ENCODE assay signal across 8 cellular contexts in the genomic region with DNA sequence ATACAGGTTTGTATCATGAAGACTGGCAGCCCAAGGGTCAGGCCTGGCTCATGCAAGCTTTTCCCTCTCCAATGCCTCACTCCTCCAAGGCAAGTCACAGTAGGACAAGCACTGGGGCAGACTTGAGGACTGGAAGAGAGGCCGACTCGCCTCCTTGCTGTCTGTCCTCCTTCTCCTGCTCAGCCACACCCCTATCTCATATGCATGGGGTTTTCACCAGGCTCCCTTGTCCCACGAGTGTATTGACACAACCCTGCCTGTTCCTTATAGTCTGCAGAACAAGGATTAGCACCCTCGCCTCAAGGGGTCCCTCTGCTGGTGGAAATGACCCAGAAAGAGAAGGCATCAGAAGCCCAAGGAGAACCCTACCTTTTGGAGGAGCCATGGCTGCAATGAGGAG.
DNase-seq lines count a peak whose midpoint lies in the region; ATAC-seq, FAIRE-seq and TF ChIP-seq lines count a peak whose summit lies in the region.

No MANE protein-coding gene starts in this region.

- no peaks in the 10 kb centered on the region for H3K79me1 ChIP-seq in H1 (ENCODE audit: low read depth, low read length)

- no peak overlapping the region for H3K9ac ChIP-seq in H1 (replicated peaks in 1 of 4; ENCODE audit: extremely low read depth in 1 of 4, low read depth in 3 of 4, low read length in 3 of 4)
- no peak overlapping the region for H3K9ac ChIP-seq in colonic mucosa (ENCODE audit: low read depth in 2 of 2, low read length in 2 of 2)

- 0 out of 2 replicates have a peak overlapping the region, but pooled peaks have one; percentile 32 for H2BK12ac ChIP-seq in H1 (ENCODE audit: low read depth, low read length)

- H2BK120ac ChIP-seq in H1 (replicated peaks; ENCODE audit: low read depth, low read length) = no peak overlapping the region

- 0 out of 4 replicates have a peak, but pooled peaks cover 4 to 5% of the 10 kb centered on the region in 2 experiments for H3K9me3 ChIP-seq in H1 (ENCODE audit: insufficient read depth in 2 of 2, low read depth in 1 of 2, low read length in 1 of 2)
- H3K9me3 ChIP-seq in upper lobe of right lung = no peaks in the 10 kb centered on the region
- H3K9me3 ChIP-seq in colonic mucosa = no peaks in the 10 kb centered on the region

- H2BK5ac ChIP-seq in H1 (ENCODE audit: low read depth, low read length) = no peak overlapping the region

- TF ChIP-seq EP300 in H1 (IDR thresholded peaks at IDR 0.05; ENCODE audit: borderline replicate concordance in 1 of 2, low read depth in 2 of 2, low read length in 2 of 2) = no peak

- H3K14ac ChIP-seq in H1 (ENCODE audit: insufficient read length) = no peak overlapping the region

- no peak overlapping the region for H4K5ac ChIP-seq in H1 (ENCODE audit: insufficient read length, low read depth, low read length)

- no peaks in the 10 kb centered on the region for H3K23me2 ChIP-seq in H1 (ENCODE audit: low read depth, low read length)

- no peak overlapping the region for H2BK20ac ChIP-seq in H1 (ENCODE audit: low read length)

- DNase-seq in stimulated activated CD4-positive, alpha-beta T cell treated with anti-CD3 and anti-CD28 coated beads, Interleukin-15, amount 100 ng/mL, for 24 hours = peak; percentile 21
- no peak for DNase-seq in stimulated activated CD4-positive, alpha-beta T cell treated with anti-CD3 and anti-CD28 coated beads, Interleukin-4, amount 100 ng/mL, for 24 hours
- DNase-seq in NCI-H2107 (lab: John Stamatoyannopoulos, UW) (peak; percentile 23), H1 (ENCODE audit: low read depth in 1 of 2, low spot score in 2 of 2) (peak in 1 of 2 experiments; percentile 85), upper lobe of right lung (no peak), OCI-M2 (lab: John Stamatoyannopoulos, UW; ENCODE audit: unreplicated experiment) (no peak), colonic mucosa (no peak)

- peak overlapping the region; percentile 54 for H4K8ac ChIP-seq in H1 (ENCODE audit: extremely low read depth, insufficient read depth, low read length)

- H3K4me1 ChIP-seq in H1 (replicated peaks in 1 of 4; ENCODE audit: control insufficient read depth in 3 of 4, insufficient read depth in 4 of 4, low read length in 3 of 4) (peaks cover 4 to 12% (median 8%) of the 10 kb centered on the region in 4 experiments; a peak in 6 of 7 replicates), upper lobe of right lung (no peaks in the 10 kb centered on the region), colonic mucosa (no peaks in the 10 kb centered on the region)

- H4K91ac ChIP-seq in H1 (replicated peaks; ENCODE audit: insufficient read length, low read length) = no peak overlapping the region

- no peak overlapping the region for H3K4ac ChIP-seq in H1 (replicated peaks; ENCODE audit: insufficient read length, low read depth, low read length)

- no peak overlapping the region for H3K23ac ChIP-seq in H1 (ENCODE audit: insufficient read length)

- H3K79me2 ChIP-seq in H1 (ENCODE audit: control insufficient read depth in 1 of 2, insufficient read depth in 2 of 2, low read length in 2 of 2) = no peaks in the 10 kb centered on the region

- H4K20me1 ChIP-seq in H1 (replicated peaks in 1 of 2; ENCODE audit: control insufficient read depth in 1 of 2, insufficient read depth in 2 of 2, low read length in 2 of 2) = peaks cover 0 to 1% of the 10 kb centered on the region in 2 experiments

- no peak for TF ChIP-seq POLR2A in H1 (IDR thresholded peaks at IDR 0.05; ENCODE audit: control extremely low read depth in 1 of 2, low read depth in 2 of 2, low read length in 2 of 2)

- no peak overlapping the region for H2BK15ac ChIP-seq in H1 (ENCODE audit: low read length)

- H3K4me3 ChIP-seq in H1 (ENCODE audit: extremely low read depth in 1 of 4, insufficient read depth in 2 of 4, low read depth in 3 of 4, low read length in 4 of 4) = no peak overlapping the region
- H3K4me3 ChIP-seq in upper lobe of right lung = no peak overlapping the region
- no peak overlapping the region for H3K4me3 ChIP-seq in colonic mucosa

- FAIRE-seq in H1 (lab: Jason Lieb, UNC) = peak; percentile 70

- ATAC-seq in upper lobe of right lung = peak; percentile 81
- ATAC-seq in HG03521 (IDR thresholded peaks at IDR 0.05; ENCODE audit: unreplicated experiment) = no peak

- H3K36me3 ChIP-seq in H1 (ENCODE audit: control insufficient read depth in 2 of 4, insufficient read depth in 4 of 4, low read length in 3 of 4) (no peaks in the 10 kb centered on the region), upper lobe of right lung (no peaks in the 10 kb centered on the region), colonic mucosa (no peaks in the 10 kb centered on the region)

- TF ChIP-seq CTCF in H1 (IDR thresholded peaks at IDR 0.05; ENCODE audit: control extremely low read depth in 1 of 3, insufficient read depth in 1 of 3, low read depth in 1 of 3, low read length in 3 of 3) (peak; percentile 52 to 74 (median 61)), upper lobe of right lung (IDR thresholded peaks at IDR 0.05) (peak; percentile 45), colonic mucosa (IDR thresholded peaks at IDR 0.05) (no peak)

- peak overlapping the region in 1 of 2 experiments; percentile 44; a peak in 1 of 4 replicates for H3K4me2 ChIP-seq in H1 (ENCODE audit: insufficient read depth in 1 of 2, low read depth in 2 of 2, low read length in 2 of 2)

- no peak overlapping the region for H3K27ac ChIP-seq in H1 (ENCODE audit: low read depth, low read length)
- H3K27ac ChIP-seq in upper lobe of right lung = no peak overlapping the region
- H3K27ac ChIP-seq in colonic mucosa = no peak overlapping the region

- H3K18ac ChIP-seq in H1 (ENCODE audit: extremely low read depth, low read length) = no peak overlapping the region; the same call in 1 of the 2 replicates

- H3K27me3 ChIP-seq in H1 (replicated peaks in 1 of 4; ENCODE audit: control insufficient read depth in 3 of 4, extremely low read depth in 1 of 4, insufficient read depth in 3 of 4, low read length in 3 of 4) (peaks cover 14 to 29% (median 24%) of the 10 kb centered on the region in 4 experiments), upper lobe of right lung (no peaks in the 10 kb centered on the region), colonic mucosa (no peaks in the 10 kb centered on the region)

- no peak overlapping the region for H2AK5ac ChIP-seq in H1 (ENCODE audit: low read depth, low read length)

- H2AFZ ChIP-seq in H1 (ENCODE audit: low read length) = no peak overlapping the region

- intact Hi-C loops in upper lobe of right lung (cut with DNase I) (no loop called here), colonic mucosa (cut with DNase I) (no loop called here)

- TF ChIP-seq RAD21 in H1 (IDR thresholded peaks at IDR 0.05 in 1 of 2, conservative IDR thresholded peaks at IDR 0.05 in 1 of 2; ENCODE audit: low read depth in 2 of 2, low read length in 2 of 2) = peak; percentile 76 to 83

- no peak overlapping the region for H3K56ac ChIP-seq in H1 (replicated peaks; ENCODE audit: insufficient read length, low read depth, low read length)

- CTCF ChIA-PET in H1 (lab: Charles Lee; ENCODE audit: partially characterized antibody) = interaction anchor here (0.6 to 3.8 kb wide), 33 partner anchors 8 to 577 kb away, joined by 3 to 27 read pairs (median 4); a partner anchor contains a TSS

- WGBS in H1 (ENCODE audit: extremely low coverage in 1 of 2, insufficient coverage in 1 of 2, insufficient read length in 1 of 2, insufficient replicate concordance in 2 of 2, low coverage in 1 of 2, low lambda C conversion rate in 2 of 2, missing lambda C conversion rate in 1 of 2), 2 experiments = 53% methylated on average over 4 of the region's 4 CpGs; no CpG with 5 or more reads in 1 of the 2 experiments

- POLR2A ChIA-PET in H1 (lab: Charles Lee; ENCODE audit: partially characterized antibody) = interaction anchor here (0.9 kb wide), 1 partner anchor 220 kb away, joined by 3 read pairs; no protein-coding TSS in a partner anchor

TF ChIP-seq in H1, 55 proteins besides CTCF, POLR2A, EP300 and RAD21:
- TF ChIP-seq, protein P1, sequence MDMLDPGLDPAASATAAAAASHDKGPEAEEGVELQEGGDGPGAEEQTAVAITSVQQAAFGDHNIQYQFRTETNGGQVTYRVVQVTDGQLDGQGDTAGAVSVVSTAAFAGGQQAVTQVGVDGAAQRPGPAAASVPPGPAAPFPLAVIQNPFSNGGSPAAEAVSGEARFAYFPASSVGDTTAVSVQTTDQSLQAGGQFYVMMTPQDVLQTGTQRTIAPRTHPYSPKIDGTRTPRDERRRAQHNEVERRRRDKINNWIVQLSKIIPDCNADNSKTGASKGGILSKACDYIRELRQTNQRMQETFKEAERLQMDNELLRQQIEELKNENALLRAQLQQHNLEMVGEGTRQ (IDR thresholded peaks at IDR 0.05; ENCODE audit: low read length) = no peak
- TF ChIP-seq SP1 (IDR thresholded peaks at IDR 0.05; ENCODE audit: low read depth, low read length) (no peak), TAF7 (optimal IDR thresholded peaks at IDR 0.05; ENCODE audit: borderline replicate concordance, low read depth, low read length) (no peak), HDAC6 (IDR thresholded peaks at IDR 0.05; ENCODE audit: low read depth, low read length) (no peak), TCF12 (IDR thresholded peaks at IDR 0.05; ENCODE audit: low read depth, low read length) (no peak), YY1 (IDR thresholded peaks at IDR 0.05; ENCODE audit: low read depth, low read length) (0 out of 2 replicates have a peak, but pooled peaks have one; percentile 19)

Comparison
In these comparisons a context has a peak if more than half of its experiments do, and no peak if none do; other contexts are left out.
1. DNase-seq: peak in stimulated activated CD4-positive, alpha-beta T cell treated with anti-CD3 and anti-CD28 coated beads, Interleukin-15, amount 100 ng/mL, for 24 hours (single experiment) and NCI-H2107 (single experiment); none in stimulated activated CD4-positive, alpha-beta T cell treated with anti-CD3 and anti-CD28 coated beads, Interleukin-4, amount 100 ng/mL, for 24 hours (single experiment), upper lobe of right lung (single experiment), OCI-M2 (single experiment) and colonic mucosa (single experiment).